5 cellular contexts compared by ENCODE assay signal in genomic region chr9:135916227-135916626, GRCh38. TPM values are rescaled to one million over a fixed set of nuclear protein-coding genes. Genes with fewer than 3 reads are reported as not detected.
A peak's percentile ranks its signal among the peaks of the same experiment; 100 is the strongest.
DNase-seq lines count a peak whose midpoint lies in the region; ATAC-seq, FAIRE-seq and TF ChIP-seq lines count a peak whose summit lies in the region.
"Not testable (repeated sequence)": the region's sequence is repeated elsewhere in the genome, so short reads cannot be mapped to it uniquely, and the experiment has no call there.

No MANE protein-coding gene starts in this region.

- H3K27ac ChIP-seq in endodermal cell (ENCODE audit: low read depth, low read length); endothelial cell of umbilical vein (ENCODE audit: insufficient read depth, low read depth, low read length); upper lobe of right lung: not testable (repeated sequence)

- not testable (repeated sequence) for ATAC-seq in upper lobe of right lung

- 91 to 95% methylated on average over 12 of the region's 12 CpGs for WGBS in endodermal cell (ENCODE audit: insufficient coverage in 1 of 2, insufficient read length in 1 of 2), 2 experiments

- not testable (repeated sequence) for H4K20me1 ChIP-seq in endothelial cell of umbilical vein (replicated peaks; ENCODE audit: control insufficient read depth, extremely low read depth, insufficient read depth, low read length)

- intact Hi-C loops in Caco-2 (cut with micrococcal nuclease; ENCODE audit: unreplicated experiment); endothelial cell of umbilical vein (cut with micrococcal nuclease); posterior vena cava (cut with DNase I); upper lobe of right lung (cut with DNase I): not testable (repeated sequence)

- not testable (repeated sequence) for FAIRE-seq in endothelial cell of umbilical vein (lab: Jason Lieb, UNC)

- DNase-seq in Caco-2; endodermal cell; endothelial cell of umbilical vein (ENCODE audit: low read depth, low spot score): not testable (repeated sequence)
- DNase-seq in posterior vena cava (ENCODE audit: low spot score) (peak; percentile 31), upper lobe of right lung (peak; percentile 3)

- POLR2A ChIA-PET in Caco-2 (lab: Charles Lee); endothelial cell of umbilical vein (lab: Charles Lee): not testable (repeated sequence)

- TF ChIP-seq CTCF in Caco-2 (IDR thresholded peaks at IDR 0.05; ENCODE audit: insufficient read depth in 1 of 2, low read depth in 1 of 2, low read length in 1 of 2, severe bottlenecking in 1 of 2, unreplicated experiment in 1 of 2); endodermal cell (conservative IDR thresholded peaks at IDR 0.05); endothelial cell of umbilical vein (IDR thresholded peaks at IDR 0.05; ENCODE audit: extremely low read depth in 1 of 2, insufficient read depth in 1 of 2, low read depth in 1 of 2, low read length in 2 of 2); upper lobe of right lung (IDR thresholded peaks at IDR 0.05): not testable (repeated sequence)

- H3K9ac ChIP-seq in endodermal cell (ENCODE audit: extremely low read depth, low read length, poor library complexity, severe bottlenecking); endothelial cell of umbilical vein (replicated peaks; ENCODE audit: extremely low read depth, insufficient read depth, low read length): not testable (repeated sequence)

- H3K27me3 Mint-ChIP-seq in Caco-2 (ENCODE audit: insufficient read depth, unreplicated experiment): not testable (repeated sequence)
- peaks cover 13% of the 10 kb centered on the region for H3K27me3 Mint-ChIP-seq in endodermal cell (ENCODE audit: insufficient read depth)

- H3K9me3 ChIP-seq in Caco-2 (peaks cover 63% of the 10 kb centered on the region), endodermal cell (ENCODE audit: control insufficient read depth, low read length) (peaks cover 80% of the 10 kb centered on the region), upper lobe of right lung (peaks cover 12% of the 10 kb centered on the region)
- not testable (repeated sequence) for H3K9me3 ChIP-seq in endothelial cell of umbilical vein (replicated peaks; ENCODE audit: control insufficient read depth, insufficient read depth, low read length)

- not testable (repeated sequence) for H3K9me1 ChIP-seq in endothelial cell of umbilical vein (replicated peaks; ENCODE audit: control insufficient read depth, extremely low read depth, insufficient read depth, low read length)

- dilution Hi-C loops in endothelial cell of umbilical vein (cut with MboI; ENCODE audit: extremely low pct_ligation_motif_present, low sequenced_read_pairs): not testable (repeated sequence)

- H3K27ac Mint-ChIP-seq in Caco-2 (ENCODE audit: unreplicated experiment): peak overlapping the region; percentile 32
- H3K27ac Mint-ChIP-seq in endodermal cell: not testable (repeated sequence)

- not testable (repeated sequence) for BruUV-seq in Caco-2 (replicated peaks; lab: Mats Ljungman, UMichigan)
- TSS peak; percentile 5 for BruUV-seq in endothelial cell of umbilical vein (replicated peaks; lab: Mats Ljungman, UMichigan)

- not testable (repeated sequence) for H3K36me3 ChIP-seq in Caco-2 (ENCODE audit: control insufficient read depth, insufficient read depth, low read length); endothelial cell of umbilical vein (ENCODE audit: control insufficient read depth in 2 of 2, extremely low read depth in 1 of 2, insufficient read depth in 2 of 2, low read length in 2 of 2); upper lobe of right lung
- H3K36me3 ChIP-seq in endodermal cell (ENCODE audit: control insufficient read depth, insufficient read depth, low read length): peaks cover 59% of the 10 kb centered on the region

- H3K4me1 ChIP-seq in Caco-2; endodermal cell (ENCODE audit: control insufficient read depth, insufficient read depth, low read length); endothelial cell of umbilical vein (ENCODE audit: control insufficient read depth, extremely low read depth, insufficient read depth, low read length); upper lobe of right lung: not testable (repeated sequence)

- H3K4me3 ChIP-seq in Caco-2 (ENCODE audit: low read depth, low read length); endothelial cell of umbilical vein (replicated peaks in 1 of 3; ENCODE audit: insufficient read depth in 1 of 3, low read depth in 1 of 3, low read length in 3 of 3); upper lobe of right lung: not testable (repeated sequence)
- peak overlapping the region; percentile 63 for H3K4me3 ChIP-seq in endodermal cell (ENCODE audit: low read length)

- H3K9me3 Mint-ChIP-seq in Caco-2 (ENCODE audit: unreplicated experiment): peaks cover 44% of the 10 kb centered on the region
- H3K9me3 Mint-ChIP-seq in endodermal cell: peaks cover 82% of the 10 kb centered on the region

- H3K36me3 Mint-ChIP-seq in Caco-2 (ENCODE audit: insufficient read depth, unreplicated experiment) (peaks cover 83% of the 10 kb centered on the region), endodermal cell (ENCODE audit: low read depth) (peaks cover 76% of the 10 kb centered on the region)

- not testable (repeated sequence) for H3K27me3 ChIP-seq in Caco-2 (replicated peaks; ENCODE audit: control insufficient read depth, insufficient read depth, low read length); endodermal cell (ENCODE audit: control insufficient read depth, insufficient read depth, low read length, poor library complexity, severe bottlenecking); endothelial cell of umbilical vein (ENCODE audit: control insufficient read depth in 2 of 2, insufficient read depth in 2 of 2, low read length in 2 of 2); upper lobe of right lung

- not testable (repeated sequence) for H2AFZ ChIP-seq in endothelial cell of umbilical vein (ENCODE audit: low read depth, low read length)

- not testable (repeated sequence) for H3K4me2 ChIP-seq in endothelial cell of umbilical vein (ENCODE audit: insufficient read depth, low read length)

- CTCF ChIA-PET in Caco-2 (lab: Charles Lee); endothelial cell of umbilical vein (lab: Charles Lee): not testable (repeated sequence)

- not testable (repeated sequence) for H3K4me3 Mint-ChIP-seq in Caco-2 (ENCODE audit: unreplicated experiment); endodermal cell

- H3K4me1 Mint-ChIP-seq in Caco-2 (ENCODE audit: low read depth, unreplicated experiment); endodermal cell: not testable (repeated sequence)

- H3K79me2 ChIP-seq in endothelial cell of umbilical vein (ENCODE audit: control insufficient read depth, insufficient read depth, low read length): not testable (repeated sequence)

- TF ChIP-seq POLR2A in endothelial cell of umbilical vein (IDR thresholded peaks at IDR 0.05; ENCODE audit: low read depth, low read length): not testable (repeated sequence)

RNA-seq across cellular contexts. Expression of gene CAMSAP1, which starts 8.9 kb away (rescaled TPM):
- 31.3 and 38.2 TPM in 2 replicates for total RNA-seq in Caco-2 (2022)
- total RNA-seq in endodermal cell: 10 to 100 TPM; 40.1 to 43.1 TPM
- 36.8 TPM for polyA plus RNA-seq in endodermal cell (2013, experiment 1 of 2)
- polyA plus RNA-seq in endodermal cell (2013, experiment 2 of 2): 37.7 TPM
- 25.5 and 30.6 TPM in 2 replicates for total RNA-seq in endothelial cell of umbilical vein
- polyA plus RNA-seq in endothelial cell of umbilical vein: 8.1 and 8.2 TPM in 2 replicates
- polyA plus RNA-seq in endothelial cell of umbilical vein (2011; cell fraction: cytosol; rRNA removed): 9.7 and 9.9 TPM in 2 replicates
- polyA plus RNA-seq in endothelial cell of umbilical vein (2011; cell fraction: nucleus; rRNA removed): 16.6 and 16.8 TPM in 2 replicates
- 16.2 and 17.5 TPM in 2 replicates for polyA plus RNA-seq in endothelial cell of umbilical vein (2012)
- polyA minus RNA-seq in endothelial cell of umbilical vein: 15.5 and 17.0 TPM in 2 replicates
- 72.9 TPM for polyA minus RNA-seq in endothelial cell of umbilical vein (2011; cell fraction: cytosol; rRNA and poly(A)+ RNA removed)
- 13.3 and 15.1 TPM in 2 replicates for polyA minus RNA-seq in endothelial cell of umbilical vein (2011; cell fraction: nucleus; rRNA and poly(A)+ RNA removed)
- 10 to 100 TPM; 20.8 to 24.1 TPM for total RNA-seq in posterior vena cava
- 26.5 TPM for total RNA-seq in upper lobe of right lung

RNA-seq across cellular contexts. Expression of gene UBAC1, which starts 44.9 kb away (rescaled TPM):
- total RNA-seq in Caco-2 (2022) (50.7 and 55.4 TPM in 2 replicates), endodermal cell (10 to 100 TPM; 47.9 to 48.4 TPM), endothelial cell of umbilical vein (36.5 and 39.5 TPM in 2 replicates), posterior vena cava (10 to 100 TPM; 32.7 to 34.1 TPM), upper lobe of right lung (30.1 TPM)
- 43.3 TPM for polyA plus RNA-seq in endodermal cell (2013, experiment 1 of 2)
- polyA plus RNA-seq in endodermal cell (2013, experiment 2 of 2): 38.8 TPM
- polyA plus RNA-seq in endothelial cell of umbilical vein: 56.6 and 56.7 TPM in 2 replicates
- 47.6 and 49.4 TPM in 2 replicates for polyA plus RNA-seq in endothelial cell of umbilical vein (2011; cell fraction: cytosol; rRNA removed)
- 73.5 and 74.6 TPM in 2 replicates for polyA plus RNA-seq in endothelial cell of umbilical vein (2011; cell fraction: nucleus; rRNA removed)
- polyA plus RNA-seq in endothelial cell of umbilical vein (2012): 32.0 and 33.4 TPM in 2 replicates
- 33.8 and 40.7 TPM in 2 replicates for polyA minus RNA-seq in endothelial cell of umbilical vein
- 29.9 TPM for polyA minus RNA-seq in endothelial cell of umbilical vein (2011; cell fraction: cytosol; rRNA and poly(A)+ RNA removed)
- polyA minus RNA-seq in endothelial cell of umbilical vein (2011; cell fraction: nucleus; rRNA and poly(A)+ RNA removed): 9.7 and 10.6 TPM in 2 replicates
